8 cellular contexts compared by ENCODE assay signal in genomic region chr4:83252782-83253405, GRCh38.
DNase-seq lines count a peak whose midpoint lies in the region; ATAC-seq and TF ChIP-seq lines count a peak whose summit lies in the region.

No MANE protein-coding gene starts in this region.

- H3K36me3 ChIP-seq in brain microvascular endothelial cell (replicated peaks): no peaks in the 10 kb centered on the region

- no peak overlapping the region for H3K4me3 ChIP-seq in brain microvascular endothelial cell (ENCODE audit: low read depth, low read length)

- peak; percentile 82 for DNase-seq in ELF-1 (ENCODE audit: low read depth, low spot score)
- DNase-seq in NCI-H2107 (lab: John Stamatoyannopoulos, UW): peak; percentile 2
- peak; percentile 60 for DNase-seq in UCSD-AML1 (lab: John Stamatoyannopoulos, UW; ENCODE audit: unreplicated experiment)
- DNase-seq in brain microvascular endothelial cell: peak; percentile 70
- peak; percentile 79 for DNase-seq in left kidney (ENCODE audit: low read depth, low spot score)
- peak; percentile 26 to 46 for DNase-seq in stimulated activated CD8-positive, alpha-beta memory T cell treated with anti-CD3 and anti-CD28 coated beads, Interleukin-2, amount 100 ng/mL, for 1 hour (ENCODE audit: low read depth in 2 of 2)

- TF ChIP-seq CTCF in brain microvascular endothelial cell (IDR thresholded peaks at IDR 0.05; ENCODE audit: low read depth, low read length, missing control alignments): peak; percentile 84

- no peaks in the 10 kb centered on the region for H3K27me3 ChIP-seq in brain microvascular endothelial cell (replicated peaks)

- in situ Hi-C loops in brain microvascular endothelial cell (cut with HindIII; ENCODE audit: low pct_ligation_motif_present, low sequenced_read_pairs): loop anchor here (25.0 kb wide), 1 partner anchor 216 kb away; the partner anchor contains the start of gene COPS4

- H3K27ac ChIP-seq in brain microvascular endothelial cell: no peak overlapping the region

- peak; percentile 69 for ATAC-seq in HG02588 (IDR thresholded peaks at IDR 0.05; ENCODE audit: unreplicated experiment)
- no peak for ATAC-seq in HG02938 (IDR thresholded peaks at IDR 0.05; ENCODE audit: unreplicated experiment)

Comparison
In these comparisons a context has a peak if more than half of its experiments do, and no peak if none do; other contexts are left out.
1. DNase-seq: peak in every context shown above with its lines; median percentile 82 in ELF-1; 79 in left kidney; 70 in brain microvascular endothelial cell; 60 in UCSD-AML1; 36 in stimulated activated CD8-positive, alpha-beta memory T cell treated with anti-CD3 and anti-CD28 coated beads, Interleukin-2, amount 100 ng/mL, for 1 hour; 2 in NCI-H2107.